ENCODE assay signal across 7 cellular contexts in the genomic region with DNA sequence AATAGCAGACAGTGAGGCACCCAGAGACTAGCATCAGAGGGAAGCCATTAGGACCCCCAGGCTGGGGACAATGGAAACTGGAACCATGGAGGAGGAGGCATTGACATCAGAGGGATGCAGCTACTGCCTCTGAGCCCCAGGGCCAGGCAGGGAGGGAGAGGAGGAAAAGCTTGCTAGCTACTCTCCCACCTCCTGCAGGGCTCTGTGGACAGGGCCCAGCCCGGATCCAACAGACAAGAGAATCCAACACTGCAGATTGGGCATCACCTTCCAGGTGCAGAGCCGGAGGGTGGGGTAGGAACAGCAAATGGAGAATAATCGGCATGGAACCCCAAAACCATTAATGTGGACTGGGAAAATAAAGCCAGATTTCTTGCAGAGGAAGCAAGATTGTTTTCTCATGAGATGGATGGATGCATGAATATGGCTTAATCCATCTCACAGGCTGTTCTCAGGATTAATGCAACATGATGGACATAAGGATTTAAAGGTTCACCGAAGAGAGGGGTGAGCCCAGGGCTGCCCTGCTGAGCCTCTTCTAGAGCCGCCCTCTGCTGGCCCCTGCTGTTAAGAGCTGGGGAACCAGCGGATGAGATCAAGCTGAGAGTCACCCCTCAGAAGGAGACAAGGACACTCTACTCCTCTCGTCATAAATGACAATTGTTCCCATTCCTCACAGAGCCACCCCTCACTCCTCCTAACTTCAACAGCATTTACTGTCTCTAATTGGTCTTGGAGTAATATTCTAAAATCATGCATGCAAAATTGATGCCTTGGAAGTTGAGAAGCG. TPM values are rescaled to one million over a fixed set of nuclear protein-coding genes. Genes with fewer than 3 reads are reported as not detected.
DNase-seq lines count a peak whose midpoint lies in the region; ATAC-seq and TF ChIP-seq lines count a peak whose summit lies in the region.

No MANE protein-coding gene starts in this region.

- H3K36me3 Mint-ChIP-seq in chondrocyte (ENCODE audit: low read depth), result no peaks in the 10 kb centered on the region

- H3K9me3 ChIP-seq in osteoblast (ENCODE audit: low read depth, low read length), result no peaks in the 10 kb centered on the region

- peaks cover 5% of the 10 kb centered on the region for H3K9me3 Mint-ChIP-seq in chondrocyte (ENCODE audit: low read depth)

- no peak overlapping the region for H3K4me2 ChIP-seq in osteoblast (ENCODE audit: insufficient read depth, low read length)

- DNase-seq in NCI-H524 (lab: John Stamatoyannopoulos, UW) (peak; percentile 68 to 90), chondrocyte (ENCODE audit: low spot score) (no peak), osteoblast (ENCODE audit: insufficient read length, low spot score, missing footprints) (peak; percentile 41), cortex of kidney (lab: John Stamatoyannopoulos, UW) (no peak), GOT3 (lab: John Stamatoyannopoulos, UW) (no peak)

- no peak overlapping the region for H3K4me3 Mint-ChIP-seq in chondrocyte (ENCODE audit: unreplicated experiment)

- H3K4me1 Mint-ChIP-seq in chondrocyte (ENCODE audit: low read depth), result peaks cover 25% of the 10 kb centered on the region

- TF ChIP-seq CTCF in GM12872 (IDR thresholded peaks at IDR 0.05; ENCODE audit: insufficient read depth, low read depth, low read length), result peak; percentile 59
- TF ChIP-seq CTCF in chondrocyte (IDR thresholded peaks at IDR 0.05), result peak; percentile 52
- peak; percentile 50 for TF ChIP-seq CTCF in osteoblast (IDR thresholded peaks at IDR 0.05; ENCODE audit: extremely low read depth, low read depth, low read length)

- no peaks in the 10 kb centered on the region for H3K27me3 ChIP-seq in osteoblast (ENCODE audit: insufficient read depth, low read length)

- no peaks in the 10 kb centered on the region for H3K27me3 Mint-ChIP-seq in chondrocyte (ENCODE audit: low read depth)

- H4K20me1 ChIP-seq in osteoblast (ENCODE audit: insufficient read depth, low read length), result no peaks in the 10 kb centered on the region

- ATAC-seq in HG03342 (IDR thresholded peaks at IDR 0.05; ENCODE audit: unreplicated experiment), result no peak

- H3K27ac Mint-ChIP-seq in chondrocyte (ENCODE audit: unreplicated experiment), result no peak overlapping the region

- no peaks in the 10 kb centered on the region for H3K36me3 ChIP-seq in osteoblast (ENCODE audit: insufficient read depth, low read length)

- H2AFZ ChIP-seq in osteoblast (ENCODE audit: low read length), result peak overlapping the region; percentile 55

- no peaks in the 10 kb centered on the region for H3K79me2 ChIP-seq in osteoblast (ENCODE audit: insufficient read depth, low read length)

- peaks cover 33% of the 10 kb centered on the region for H3K4me1 ChIP-seq in osteoblast (ENCODE audit: insufficient read depth, low read length)

- H3K27ac ChIP-seq in osteoblast (ENCODE audit: low read depth, low read length), result no peak overlapping the region

- H3K4me3 ChIP-seq in osteoblast (ENCODE audit: insufficient read depth, low read length), result no peak overlapping the region

RNA-seq across cellular contexts. Expression of a gene that starts 48.8 kb away (rescaled TPM):
- total RNA-seq in chondrocyte, result not detected in 3 replicates
- total RNA-seq in osteoblast, result not detected in 2 replicates

RNA-seq across cellular contexts. Expression of a gene that starts 56.6 kb away (rescaled TPM):
- total RNA-seq in chondrocyte (17.6 to 46.6 TPM (median 43.2 TPM) in 3 replicates), osteoblast (65.5 and 92.5 TPM in 2 replicates)

Comparison
In these comparisons a context has a peak if more than half of its experiments do, and no peak if none do; other contexts are left out.
1. DNase-seq: peak in NCI-H524 (2 of 2) and osteoblast (single experiment); none in chondrocyte (single experiment), cortex of kidney (single experiment) and GOT3 (single experiment).
2. Peak in every context shown above with its lines, with median percentiles within 50 percentile points of each other: CTCF ChIP-seq.